Comparison of ENCODE assay signal across 9 cellular contexts in genomic region chr5:141338538-141339306, GRCh38. TPM values are rescaled to one million over a fixed set of nuclear protein-coding genes. Genes with fewer than 3 reads are reported as not detected.
DNase-seq lines count a peak whose midpoint lies in the region; ATAC-seq, FAIRE-seq and TF ChIP-seq lines count a peak whose summit lies in the region.
"Had no signal": no experiment of that assay in that cellular context is flagged by ENCODE, and none has a peak within 500 bp of the region (broad histone marks: within the 10 kb centered on the region; RNA-seq: fewer than 3 reads in every experiment).

Gene PCDHGA2, plus strand, starts transcription at chr5:141338760.

- intact Hi-C loops in GM12878 (cut with micrococcal nuclease; ENCODE audit: unreplicated experiment) (no loop called here), left lung (cut with DNase I) (loop anchor here in 1 of 2 donors (10.0 kb wide), 1 partner anchor 216 kb away; no protein-coding TSS in a partner anchor)

- H2AFZ ChIP-seq in GM12878 (ENCODE audit: control insufficient read depth, low read depth, low read length), result no peak within 1 kb of the TSS

- SMC1A ChIA-PET in GM12878 (lab: Charles Lee; ENCODE audit: uncharacterized antibody, unreplicated experiment), result interaction anchor here (1.3 to 1.6 kb wide), 2 partner anchors 10 to 225 kb away, joined by 3 to 6 read pairs; no protein-coding TSS in a partner anchor

- no peaks in the 10 kb centered on the region for H4K20me1 ChIP-seq in GM12878 (ENCODE audit: control insufficient read depth, insufficient read depth)

- POLR2A ChIA-PET in HEK293 (lab: Yijun Ruan, JAX), result interaction anchor here (1.0 to 1.2 kb wide), 2 partner anchors 18 to 19 kb away, joined by 3 to 5 read pairs; partner anchors contain the start of gene TAF7
- POLR2A ChIA-PET in GM12878 (lab: Charles Lee), result no interaction called here

- H3K4me3 ChIP-seq in HEK293 (ENCODE audit: low read depth, low read length) (no peak within 1 kb of the TSS), GM12878 (no peak within 1 kb of the TSS), left lung (no peak within 1 kb of the TSS)
- H3K4me3 ChIP-seq: lung had no signal

- H3K4me1 ChIP-seq in HEK293 (ENCODE audit: control insufficient read depth, insufficient read depth, low read length) (no peaks in the 10 kb centered on the region), GM12878 (ENCODE audit: control insufficient read depth, insufficient read depth, low read length) (no peaks in the 10 kb centered on the region), left lung (no peaks in the 10 kb centered on the region)

- in situ Hi-C loops in GM12878 (cut with MboI), result no loop called here

- H3K9ac ChIP-seq in GM12878 (ENCODE audit: control insufficient read depth, insufficient read depth, low read length), result no peak within 1 kb of the TSS

- H3K27ac ChIP-seq in HEK293 (ENCODE audit: extremely low read depth, low read depth, low read length) (no peak within 1 kb of the TSS), GM12878 (ENCODE audit: control insufficient read depth, insufficient read depth) (no peak within 1 kb of the TSS), left lung (no peak within 1 kb of the TSS)

- peak; percentile 49 for ATAC-seq in GM12878
- no peak for ATAC-seq in left lung

- TF ChIP-seq RAD21 in GM12878 (IDR thresholded peaks at IDR 0.05; ENCODE audit: insufficient read depth, low read depth, low read length), result peak; percentile 42

- no peak within 1 kb of the TSS for H3K4me2 ChIP-seq in GM12878 (ENCODE audit: control insufficient read depth, insufficient read depth)

- no peaks in the 10 kb centered on the region for H3K9me3 ChIP-seq in HEK293 (ENCODE audit: control insufficient read depth, insufficient read depth, low read depth, low read length)
- H3K9me3 ChIP-seq in GM12878 (replicated peaks; ENCODE audit: control insufficient read depth, insufficient read depth, low read length), result no peaks in the 10 kb centered on the region; the same call in 1 of the 3 replicates
- peaks cover 0 to 87% of the 10 kb centered on the region in 2 donors for H3K9me3 ChIP-seq in left lung

- TF ChIP-seq CTCF in HEK293 (tag by site-specific recombination; IDR thresholded peaks at IDR 0.05) (no peak), GM12878 (IDR thresholded peaks at IDR 0.05 in 2 of 3, conservative IDR thresholded peaks at IDR 0.05 in 1 of 3; ENCODE audit: control insufficient read depth in 2 of 3, extremely low read depth in 1 of 3, insufficient read depth in 1 of 3, low read depth in 3 of 3, low read length in 3 of 3) (peak; percentile 16 to 46 (median 40); a peak in 5 of 6 replicates), left lung (IDR thresholded peaks at IDR 0.05) (no peak)

- RAD21 ChIA-PET in GM12878 (lab: Charles Lee; ENCODE audit: unreplicated experiment), result interaction anchor here (0.7 kb wide), 1 partner anchor 225 kb away, joined by 3 read pairs; no protein-coding TSS in a partner anchor

- no peak for TF ChIP-seq EP300 in GM12878 (IDR thresholded peaks at IDR 0.05; ENCODE audit: borderline replicate concordance in 1 of 2, control insufficient read depth in 1 of 2, low read depth in 2 of 2, low read length in 2 of 2)

- FAIRE-seq in GM12878 (lab: Jason Lieb, UNC), result no peak

- CTCF ChIA-PET in HEK293 (lab: Yijun Ruan, JAX) (interaction anchor here (0.6 to 3.0 kb wide), 31 partner anchors 10 to 1294 kb away, joined by 3 to 41 read pairs (median 4); partner anchors contain the start of genes PCDHB15, PCDHGA1, PCDHGA12 and PCDHGA4), GM12878 (lab: Yijun Ruan, JAX) (interaction anchor here (1.4 to 1.7 kb wide), 2 partner anchors 16 to 18 kb away, joined by 5 read pairs; partner anchors contain the start of gene TAF7)

- DNase-seq in AG08396 (ENCODE audit: low spot score) (peak; percentile 74), GM12878 (ENCODE audit: low read depth, low spot score) (no peak), left kidney (ENCODE audit: low read depth, low spot score) (peak; percentile 82), Ammon's horn (ENCODE audit: low spot score) (no peak), left lung (no peak), NOMO-1 (lab: John Stamatoyannopoulos, UW; ENCODE audit: unreplicated experiment in 2 of 2) (no peak)
- DNase-seq in stimulated activated CD4-positive, alpha-beta T cell treated with anti-CD3 and anti-CD28 coated beads, Interleukin-1b, Interleukin-23, amount 100 ng/mL, for 48 hours, result no peak

- no peaks in the 10 kb centered on the region for H3K79me2 ChIP-seq in GM12878 (ENCODE audit: control insufficient read depth, insufficient read depth, low read length)

- H3K27me3 ChIP-seq in GM12878 (replicated peaks in 1 of 2; ENCODE audit: control insufficient read depth in 2 of 2, insufficient read depth in 2 of 2, low read length in 1 of 2) (no peaks in the 10 kb centered on the region), left lung (peaks cover 8 to 83% of the 10 kb centered on the region in 2 donors)

- H3K36me3 ChIP-seq in HEK293 (ENCODE audit: control insufficient read depth in 2 of 2, insufficient read depth in 1 of 2, low read length in 2 of 2) (no peaks in the 10 kb centered on the region), GM12878 (ENCODE audit: control insufficient read depth in 2 of 2, insufficient read depth in 2 of 2, low read length in 1 of 2) (no peaks in the 10 kb centered on the region), left lung (no peaks in the 10 kb centered on the region)

- TF ChIP-seq POLR2A in GM12878 (IDR thresholded peaks at IDR 0.05; ENCODE audit: low read depth, low read length), result no peak

- WGBS in GM12878 (ENCODE audit: insufficient coverage, insufficient replicate concordance, low lambda C conversion rate, missing lambda C conversion rate), result 42% methylated on average over 27 of the region's 27 CpGs

- BruUV-seq in GM12878 (replicated peaks; lab: Mats Ljungman, UMichigan), result no TSS peak

TF ChIP-seq in HEK293, 187 proteins besides CTCF, POLR2A, EP300 and RAD21 (continues in another document):
- TF ChIP-seq ZNF629 (tag by site-specific recombination; IDR thresholded peaks at IDR 0.05), result no peak
- TF ChIP-seq ZNF654 (tag by site-specific recombination; IDR thresholded peaks at IDR 0.05; ENCODE audit: low read depth), result peak; percentile 23; the same call in 1 of the 2 replicates
- no peak for TF ChIP-seq ZNF677 (tag by site-specific recombination; IDR thresholded peaks at IDR 0.05)
- no peak for TF ChIP-seq ZNF555 (tag by site-specific recombination; conservative IDR thresholded peaks at IDR 0.05)
- TF ChIP-seq ZNF398 (tag by site-specific recombination; IDR thresholded peaks at IDR 0.05), result no peak

TF ChIP-seq in GM12878, 131 proteins besides CTCF, POLR2A, EP300 and RAD21:
- no peak for TF ChIP-seq TCF3 (IDR thresholded peaks at IDR 0.05; ENCODE audit: borderline replicate concordance, insufficient read depth, low read depth, low read length)
- TF ChIP-seq CHD4 (IDR thresholded peaks at IDR 0.05), result no peak
TF ChIP-seq in GM12878: peak in this region for 0.

RNA-seq across cellular contexts. Expression of gene PCDHGA2, which starts in this region (rescaled TPM):
- total RNA-seq in GM12878 (2013; cell fraction: nucleolus; rRNA removed), result 1.0 and 1.3 TPM in 2 replicates
- total RNA-seq in GM12878 (2014; rRNA removed) (0.06 TPM in 1 of 2 replicates, not detected in the other), GM12878 (2014; rRNA removed; fragmentation: Illumina TruSeq; extraction: Trizol) (0.04 and 0.05 TPM in 2 replicates), GM12878 (2021) (0.05 and 0.11 TPM in 2 replicates), left lung (1 to 10 TPM; 2.0 to 3.6 TPM)
- polyA plus RNA-seq in GM12878 (2011; ENCODE audit: low read depth), result not detected
- polyA plus RNA-seq in GM12878 (2011; rRNA removed) (0.04 and 0.11 TPM in 2 replicates), GM12878 (2014; fragmentation: Illumina TruSeq; extraction: Trizol) (0.03 and 0.08 TPM in 2 replicates), GM12878 (2014; fragmentation: Nextera tagmentation; extraction: Ambion mirVana) (not detected), GM12878 (2014; rRNA removed) (0.03 and 0.10 TPM in 2 replicates), GM12878 (2016; fragmentation: Nextera tagmentation; extraction: Ambion mirVana) (not detected)
- polyA plus RNA-seq in GM12878 (2011; cell fraction: cytosol; rRNA removed), result 0.01 and 0.03 TPM in 2 replicates
- polyA plus RNA-seq in GM12878 (2011; cell fraction: nucleus; rRNA removed), result 0.18 and 0.25 TPM in 2 replicates
- 0.04 and 0.11 TPM in 2 replicates for polyA plus RNA-seq in GM12878 (2012)
- 0.07 and 0.15 TPM in 2 replicates for polyA minus RNA-seq in GM12878 (2011; rRNA and poly(A)+ RNA removed)
- polyA minus RNA-seq in GM12878 (2011; cell fraction: cytosol; rRNA and poly(A)+ RNA removed), result not detected in 2 replicates
- polyA minus RNA-seq in GM12878 (2011; cell fraction: nucleus; rRNA and poly(A)+ RNA removed), result 0.24 and 0.29 TPM in 2 replicates

Comparison
In these comparisons a context has a peak if more than half of its experiments do, and no peak if none do; other contexts are left out.
1. DNase-seq: peak in AG08396 (single experiment) and left kidney (single experiment); none in GM12878 (single experiment), Ammon's horn (single experiment), left lung (0 of 2), NOMO-1 (0 of 2) and stimulated activated CD4-positive, alpha-beta T cell treated with anti-CD3 and anti-CD28 coated beads, Interleukin-1b, Interleukin-23, amount 100 ng/mL, for 48 hours (single experiment).
2. CTCF ChIP-seq: peak in GM12878 (3 of 3); none in HEK293 (single experiment) and left lung (0 of 2).